ENCODE assay signal across 15 cellular contexts in genomic region chr11:69007978-69008381, GRCh38. TPM values are rescaled to one million over a fixed set of nuclear protein-coding genes. Genes with fewer than 3 reads are reported as not detected.
DNase-seq lines count a peak whose midpoint lies in the region; ATAC-seq, FAIRE-seq and TF ChIP-seq lines count a peak whose summit lies in the region.
"Had no signal": no experiment of that assay in that cellular context is flagged by ENCODE, and none has a peak within 500 bp of the region (broad histone marks: within the 10 kb centered on the region; RNA-seq: fewer than 3 reads in every experiment).

No MANE protein-coding gene starts in this region.

- H3K36me3 ChIP-seq in Peyer's patch (peaks cover 0 to 7% (median 0%) of the 10 kb centered on the region in 3 donors), right atrium auricular region (peaks cover 13% of the 10 kb centered on the region), prostate gland (no peaks in the 10 kb centered on the region)

- H3K27ac Mint-ChIP-seq in activated CD8-positive, alpha-beta T cell treated with anti-CD3 and anti-CD28 coated beads for 36 hours: no peak overlapping the region
- H3K27ac Mint-ChIP-seq: nephron progenitor cell; T-helper 1 cell treated with Interleukin-12 subunit alpha and Interleukin-12 subunit beta and Interleukin-4 antibody, amounts not matched to agents 30 μg/mL and 1 μg/mL, for 36 hours had no signal

- in situ Hi-C loops in Caki2 (cut with HindIII; ENCODE audit: low pct_unique_long_range_greater_than_20kb, low sequenced_read_pairs): no loop called here

- TF ChIP-seq CTCF in Peyer's patch (IDR thresholded peaks at IDR 0.05) (no peak), right atrium auricular region (IDR thresholded peaks at IDR 0.05) (no peak), prostate gland (IDR thresholded peaks at IDR 0.05) (no peak), D721Med (IDR thresholded peaks at IDR 0.05; ENCODE audit: insufficient read depth, missing control alignments) (no peak)
- TF ChIP-seq CTCF in activated CD8-positive, alpha-beta T cell treated with anti-CD3 and anti-CD28 coated beads for 36 hours (IDR thresholded peaks at IDR 0.05): no peak

- TF ChIP-seq POLR2A in Peyer's patch (IDR thresholded peaks at IDR 0.05) (no peak), prostate gland (IDR thresholded peaks at IDR 0.05) (no peak)

- WGBS in prostate gland: 59% methylated on average over 8 of the region's 8 CpGs

- H3K27me3 Mint-ChIP-seq in activated CD8-positive, alpha-beta T cell treated with anti-CD3 and anti-CD28 coated beads for 36 hours: peaks cover 21% of the 10 kb centered on the region

- DNase-seq in Caki2 (ENCODE audit: low read depth): peak; percentile 31
- DNase-seq in Peyer's patch: peak in 1 of 3 donors; percentile 50
- no peak for DNase-seq in right atrium auricular region (ENCODE audit: low spot score)
- no peak for DNase-seq in prostate gland (ENCODE audit: low spot score)
- no peak for DNase-seq in COR-L47 (lab: John Stamatoyannopoulos, UW)
- no peak for DNase-seq in NCI-H2227 (lab: John Stamatoyannopoulos, UW; ENCODE audit: unreplicated experiment)
- DNase-seq in D721Med (ENCODE audit: insufficient read length, low spot score): no peak
- no peak for DNase-seq in activated CD8-positive, alpha-beta T cell treated with anti-CD3 and anti-CD28 coated beads for 36 hours
- DNase-seq: central memory CD4-positive, alpha-beta T cell; hypothalamus; NCI-H526 treated with DMSO at 0.1 percent for 48 hours had no signal

- CTCF ChIA-PET in activated CD8-positive, alpha-beta T cell treated with anti-CD3 and anti-CD28 coated beads for 36 hours (lab: Charles Lee): interaction anchor here (1.1 kb wide), 1 partner anchor 37 kb away, joined by 3 read pairs; no protein-coding TSS in a partner anchor

- H3K9me3 ChIP-seq in Peyer's patch (no peaks in the 10 kb centered on the region), right atrium auricular region (no peaks in the 10 kb centered on the region), prostate gland (no peaks in the 10 kb centered on the region)

- no peak overlapping the region for H3K4me3 Mint-ChIP-seq in activated CD8-positive, alpha-beta T cell treated with anti-CD3 and anti-CD28 coated beads for 36 hours
- H3K4me3 Mint-ChIP-seq: T-helper 1 cell treated with Interleukin-12 subunit alpha and Interleukin-12 subunit beta and Interleukin-4 antibody, amounts not matched to agents 30 μg/mL and 1 μg/mL, for 36 hours had no signal

- no peak for ATAC-seq in activated CD8-positive, alpha-beta T cell treated with anti-CD3 and anti-CD28 coated beads for 36 hours

- FAIRE-seq in D721Med (lab: Jason Lieb, UNC): no peak

- H3K36me3 Mint-ChIP-seq in activated CD8-positive, alpha-beta T cell treated with anti-CD3 and anti-CD28 coated beads for 36 hours (ENCODE audit: low read depth): no peaks in the 10 kb centered on the region

- intact Hi-C loops in prostate gland (cut with DNase I): loop anchor here (2.0 kb wide), 1 partner anchor 79 kb away; no protein-coding TSS in a partner anchor
- intact Hi-C loops in activated CD8-positive, alpha-beta T cell treated with anti-CD3 and anti-CD28 coated beads for 36 hours (cut with micrococcal nuclease): no loop called here

- H3K4me3 ChIP-seq in Peyer's patch (no peak overlapping the region), right atrium auricular region (no peak overlapping the region), prostate gland (no peak overlapping the region)

- H3K9me3 Mint-ChIP-seq in activated CD8-positive, alpha-beta T cell treated with anti-CD3 and anti-CD28 coated beads for 36 hours: no peaks in the 10 kb centered on the region
- H3K9me3 Mint-ChIP-seq: nephron progenitor cell; T-helper 1 cell treated with Interleukin-12 subunit alpha and Interleukin-12 subunit beta and Interleukin-4 antibody, amounts not matched to agents 30 μg/mL and 1 μg/mL, for 36 hours had no signal

- H3K27ac ChIP-seq in Peyer's patch (peak overlapping the region; percentile 59 to 96 (median 78)), right atrium auricular region (peak overlapping the region; percentile 82 to 90), prostate gland (peak overlapping the region; percentile 84 to 87)
- H3K27ac ChIP-seq: C4-2B had no signal

- no peaks in the 10 kb centered on the region for H3K4me1 Mint-ChIP-seq in activated CD8-positive, alpha-beta T cell treated with anti-CD3 and anti-CD28 coated beads for 36 hours (ENCODE audit: low read depth)

- H3K27me3 ChIP-seq in Peyer's patch (peaks cover 0 to 10% of the 10 kb centered on the region in 2 donors), right atrium auricular region (peaks cover 0 to under 1% of the 10 kb centered on the region in 2 donors), prostate gland (replicated peaks; ENCODE audit: insufficient read depth) (no peaks in the 10 kb centered on the region)

- POLR2A ChIA-PET in activated CD8-positive, alpha-beta T cell treated with anti-CD3 and anti-CD28 coated beads for 36 hours (lab: Charles Lee): no interaction called here

- H3K4me1 ChIP-seq in Peyer's patch (peaks cover 0 to 46% (median 0%) of the 10 kb centered on the region in 4 donors), right atrium auricular region (peaks cover 0 to 43% of the 10 kb centered on the region in 2 donors), prostate gland (replicated peaks) (peaks cover 3% of the 10 kb centered on the region)

RNA-seq across cellular contexts. Expression of gene MRGPRF, which starts 5.1 kb away (rescaled TPM):
- 1.2 TPM in 1 of 2 replicates, not detected in the other for total RNA-seq in Caki2 (2014; rRNA removed; shearing (Covaris generic); ENCODE audit: low replicate concordance)
- total RNA-seq in Peyer's patch (10 to 100 TPM in 1 of 4 donors, 1 to 10 TPM in 3; 4.2 to 21.9 (median 5.2) TPM), right atrium auricular region (10 to 100 TPM; 10.8 to 17.6 TPM), prostate gland (10 to 100 TPM; 20.0 to 53.3 TPM)
- not detected for total RNA-seq in activated CD8-positive, alpha-beta T cell treated with anti-CD3 and anti-CD28 coated beads for 36 hours

RNA-seq across cellular contexts. Expression of gene MRGPRD, which starts 27.2 kb away (rescaled TPM):
- not detected in 2 replicates for total RNA-seq in Caki2 (2014; rRNA removed; shearing (Covaris generic); ENCODE audit: low replicate concordance)
- total RNA-seq in Peyer's patch (not detected), right atrium auricular region (not detected), prostate gland (not detected)
- not detected for total RNA-seq in activated CD8-positive, alpha-beta T cell treated with anti-CD3 and anti-CD28 coated beads for 36 hours
- total RNA-seq: HT-29 had no signal

RNA-seq across cellular contexts. Expression of gene TPCN2, which starts 40.8 kb away (rescaled TPM):
- total RNA-seq in Caki2 (2014; rRNA removed; shearing (Covaris generic); ENCODE audit: low replicate concordance): 4.2 and 10.7 TPM in 2 replicates
- total RNA-seq in Peyer's patch (10 to 100 TPM; 22.4 to 42.5 (median 33.0) TPM), right atrium auricular region (1 to 10 TPM; 4.2 to 5.3 TPM), prostate gland (10 to 100 TPM; 17.6 to 31.0 TPM)
- 10 to 100 TPM; 16.0 to 17.0 TPM for total RNA-seq in activated CD8-positive, alpha-beta T cell treated with anti-CD3 and anti-CD28 coated beads for 36 hours
